ENCODE assay signal across 1 cellular context in genomic region chr11:100752371-100753073, GRCh38.
TF ChIP-seq lines count a peak whose summit lies in the region.

No MANE protein-coding gene starts in this region.

TF ChIP-seq in GM23338, 12 proteins besides CTCF, POLR2A, EP300 and RAD21 (continued from another document):
- TF ChIP-seq, protein P1, sequence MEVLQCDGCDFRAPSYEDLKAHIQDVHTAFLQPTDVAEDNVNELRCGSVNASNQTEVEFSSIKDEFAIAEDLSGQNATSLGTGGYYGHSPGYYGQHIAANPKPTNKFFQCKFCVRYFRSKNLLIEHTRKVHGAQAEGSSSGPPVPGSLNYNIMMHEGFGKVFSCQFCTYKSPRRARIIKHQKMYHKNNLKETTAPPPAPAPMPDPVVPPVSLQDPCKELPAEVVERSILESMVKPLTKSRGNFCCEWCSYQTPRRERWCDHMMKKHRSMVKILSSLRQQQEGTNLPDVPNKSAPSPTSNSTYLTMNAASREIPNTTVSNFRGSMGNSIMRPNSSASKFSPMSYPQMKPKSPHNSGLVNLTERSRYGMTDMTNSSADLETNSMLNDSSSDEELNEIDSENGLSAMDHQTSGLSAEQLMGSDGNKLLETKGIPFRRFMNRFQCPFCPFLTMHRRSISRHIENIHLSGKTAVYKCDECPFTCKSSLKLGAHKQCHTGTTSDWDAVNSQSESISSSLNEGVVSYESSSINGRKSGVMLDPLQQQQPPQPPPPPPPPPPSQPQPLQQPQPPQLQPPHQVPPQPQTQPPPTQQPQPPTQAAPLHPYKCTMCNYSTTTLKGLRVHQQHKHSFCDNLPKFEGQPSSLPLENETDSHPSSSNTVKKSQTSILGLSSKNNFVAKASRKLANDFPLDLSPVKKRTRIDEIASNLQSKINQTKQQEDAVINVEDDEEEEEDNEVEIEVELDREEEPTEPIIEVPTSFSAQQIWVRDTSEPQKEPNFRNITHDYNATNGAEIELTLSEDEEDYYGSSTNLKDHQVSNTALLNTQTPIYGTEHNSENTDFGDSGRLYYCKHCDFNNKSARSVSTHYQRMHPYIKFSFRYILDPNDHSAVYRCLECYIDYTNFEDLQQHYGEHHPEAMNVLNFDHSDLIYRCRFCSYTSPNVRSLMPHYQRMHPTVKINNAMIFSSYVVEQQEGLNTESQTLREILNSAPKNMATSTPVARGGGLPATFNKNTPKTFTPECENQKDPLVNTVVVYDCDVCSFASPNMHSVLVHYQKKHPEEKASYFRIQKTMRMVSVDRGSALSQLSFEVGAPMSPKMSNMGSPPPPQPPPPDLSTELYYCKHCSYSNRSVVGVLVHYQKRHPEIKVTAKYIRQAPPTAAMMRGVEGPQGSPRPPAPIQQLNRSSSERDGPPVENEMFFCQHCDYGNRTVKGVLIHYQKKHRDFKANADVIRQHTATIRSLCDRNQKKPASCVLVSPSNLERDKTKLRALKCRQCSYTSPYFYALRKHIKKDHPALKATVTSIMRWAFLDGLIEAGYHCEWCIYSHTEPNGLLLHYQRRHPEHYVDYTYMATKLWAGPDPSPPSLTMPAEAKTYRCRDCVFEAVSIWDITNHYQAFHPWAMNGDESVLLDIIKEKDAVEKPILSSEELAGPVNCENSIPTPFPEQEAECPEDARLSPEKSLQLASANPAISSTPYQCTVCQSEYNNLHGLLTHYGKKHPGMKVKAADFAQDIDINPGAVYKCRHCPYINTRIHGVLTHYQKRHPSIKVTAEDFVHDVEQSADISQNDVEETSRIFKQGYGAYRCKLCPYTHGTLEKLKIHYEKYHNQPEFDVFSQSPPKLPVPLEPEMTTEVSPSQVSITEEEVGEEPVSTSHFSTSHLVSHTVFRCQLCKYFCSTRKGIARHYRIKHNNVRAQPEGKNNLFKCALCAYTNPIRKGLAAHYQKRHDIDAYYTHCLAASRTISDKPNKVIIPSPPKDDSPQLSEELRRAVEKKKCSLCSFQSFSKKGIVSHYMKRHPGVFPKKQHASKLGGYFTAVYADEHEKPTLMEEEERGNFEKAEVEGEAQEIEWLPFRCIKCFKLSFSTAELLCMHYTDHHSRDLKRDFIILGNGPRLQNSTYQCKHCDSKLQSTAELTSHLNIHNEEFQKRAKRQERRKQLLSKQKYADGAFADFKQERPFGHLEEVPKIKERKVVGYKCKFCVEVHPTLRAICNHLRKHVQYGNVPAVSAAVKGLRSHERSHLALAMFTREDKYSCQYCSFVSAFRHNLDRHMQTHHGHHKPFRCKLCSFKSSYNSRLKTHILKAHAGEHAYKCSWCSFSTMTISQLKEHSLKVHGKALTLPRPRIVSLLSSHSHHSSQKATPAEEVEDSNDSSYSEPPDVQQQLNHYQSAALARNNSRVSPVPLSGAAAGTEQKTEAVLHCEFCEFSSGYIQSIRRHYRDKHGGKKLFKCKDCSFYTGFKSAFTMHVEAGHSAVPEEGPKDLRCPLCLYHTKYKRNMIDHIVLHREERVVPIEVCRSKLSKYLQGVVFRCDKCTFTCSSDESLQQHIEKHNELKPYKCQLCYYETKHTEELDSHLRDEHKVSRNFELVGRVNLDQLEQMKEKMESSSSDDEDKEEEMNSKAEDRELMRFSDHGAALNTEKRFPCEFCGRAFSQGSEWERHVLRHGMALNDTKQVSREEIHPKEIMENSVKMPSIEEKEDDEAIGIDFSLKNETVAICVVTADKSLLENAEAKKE (CRISPR knock-in tag; IDR thresholded peaks at IDR 0.05), result no peak
